In the genomic region with DNA sequence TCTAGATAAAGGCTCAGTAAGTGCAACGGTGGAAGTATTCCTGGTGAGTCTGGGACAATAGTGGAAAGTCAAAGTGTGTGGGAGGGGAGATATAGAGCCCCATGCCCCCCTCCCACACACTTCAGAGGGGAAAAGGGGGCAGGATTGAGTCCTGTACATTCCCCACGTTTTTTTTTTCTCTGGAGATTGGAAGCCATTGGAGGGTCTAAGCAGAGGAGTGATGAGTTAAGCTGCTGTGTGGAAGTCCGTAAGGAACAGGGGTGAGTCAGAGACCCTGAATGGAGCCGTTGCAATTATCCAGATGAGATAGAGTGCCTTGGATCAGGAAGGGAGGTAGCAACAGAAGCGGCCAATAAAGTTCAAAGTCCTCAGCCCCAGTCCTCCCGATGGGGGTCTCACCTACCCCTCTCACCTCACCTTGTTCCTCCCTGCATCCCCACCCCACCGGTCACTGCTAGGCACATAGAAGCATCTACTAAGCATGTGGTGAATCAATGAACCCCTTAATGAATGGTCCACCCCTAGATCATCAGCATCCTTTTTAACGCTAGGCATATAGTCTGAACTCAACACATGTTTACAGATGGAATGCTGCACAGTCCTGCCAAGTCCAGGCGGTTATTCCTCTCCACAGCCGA, we compare ENCODE assay signal across 1 cellular context.
TF ChIP-seq lines count a peak whose summit lies in the region.

No MANE protein-coding gene starts in this region.

TF ChIP-seq in K562, 482 proteins besides CTCF, POLR2A, EP300 and RAD21 (continued from another document and continues in another):
- TF ChIP-seq ZNF395 (CRISPR knock-in tag; IDR thresholded peaks at IDR 0.05): 0 out of 2 replicates have a peak, but pooled peaks have one; percentile 24
- TF ChIP-seq BACH1 (tag; IDR thresholded peaks at IDR 0.05): no peak
- no peak for TF ChIP-seq SRSF7 (optimal IDR thresholded peaks at IDR 0.05; ENCODE audit: low read depth, low read length)
- no peak for TF ChIP-seq DIDO1 (tag; IDR thresholded peaks at IDR 0.05; ENCODE audit: low read depth)
- no peak for TF ChIP-seq TAF7 (tag; IDR thresholded peaks at IDR 0.05)
- no peak for TF ChIP-seq FOXJ3 (CRISPR knock-in tag; IDR thresholded peaks at IDR 0.05)
- TF ChIP-seq, protein P1, sequence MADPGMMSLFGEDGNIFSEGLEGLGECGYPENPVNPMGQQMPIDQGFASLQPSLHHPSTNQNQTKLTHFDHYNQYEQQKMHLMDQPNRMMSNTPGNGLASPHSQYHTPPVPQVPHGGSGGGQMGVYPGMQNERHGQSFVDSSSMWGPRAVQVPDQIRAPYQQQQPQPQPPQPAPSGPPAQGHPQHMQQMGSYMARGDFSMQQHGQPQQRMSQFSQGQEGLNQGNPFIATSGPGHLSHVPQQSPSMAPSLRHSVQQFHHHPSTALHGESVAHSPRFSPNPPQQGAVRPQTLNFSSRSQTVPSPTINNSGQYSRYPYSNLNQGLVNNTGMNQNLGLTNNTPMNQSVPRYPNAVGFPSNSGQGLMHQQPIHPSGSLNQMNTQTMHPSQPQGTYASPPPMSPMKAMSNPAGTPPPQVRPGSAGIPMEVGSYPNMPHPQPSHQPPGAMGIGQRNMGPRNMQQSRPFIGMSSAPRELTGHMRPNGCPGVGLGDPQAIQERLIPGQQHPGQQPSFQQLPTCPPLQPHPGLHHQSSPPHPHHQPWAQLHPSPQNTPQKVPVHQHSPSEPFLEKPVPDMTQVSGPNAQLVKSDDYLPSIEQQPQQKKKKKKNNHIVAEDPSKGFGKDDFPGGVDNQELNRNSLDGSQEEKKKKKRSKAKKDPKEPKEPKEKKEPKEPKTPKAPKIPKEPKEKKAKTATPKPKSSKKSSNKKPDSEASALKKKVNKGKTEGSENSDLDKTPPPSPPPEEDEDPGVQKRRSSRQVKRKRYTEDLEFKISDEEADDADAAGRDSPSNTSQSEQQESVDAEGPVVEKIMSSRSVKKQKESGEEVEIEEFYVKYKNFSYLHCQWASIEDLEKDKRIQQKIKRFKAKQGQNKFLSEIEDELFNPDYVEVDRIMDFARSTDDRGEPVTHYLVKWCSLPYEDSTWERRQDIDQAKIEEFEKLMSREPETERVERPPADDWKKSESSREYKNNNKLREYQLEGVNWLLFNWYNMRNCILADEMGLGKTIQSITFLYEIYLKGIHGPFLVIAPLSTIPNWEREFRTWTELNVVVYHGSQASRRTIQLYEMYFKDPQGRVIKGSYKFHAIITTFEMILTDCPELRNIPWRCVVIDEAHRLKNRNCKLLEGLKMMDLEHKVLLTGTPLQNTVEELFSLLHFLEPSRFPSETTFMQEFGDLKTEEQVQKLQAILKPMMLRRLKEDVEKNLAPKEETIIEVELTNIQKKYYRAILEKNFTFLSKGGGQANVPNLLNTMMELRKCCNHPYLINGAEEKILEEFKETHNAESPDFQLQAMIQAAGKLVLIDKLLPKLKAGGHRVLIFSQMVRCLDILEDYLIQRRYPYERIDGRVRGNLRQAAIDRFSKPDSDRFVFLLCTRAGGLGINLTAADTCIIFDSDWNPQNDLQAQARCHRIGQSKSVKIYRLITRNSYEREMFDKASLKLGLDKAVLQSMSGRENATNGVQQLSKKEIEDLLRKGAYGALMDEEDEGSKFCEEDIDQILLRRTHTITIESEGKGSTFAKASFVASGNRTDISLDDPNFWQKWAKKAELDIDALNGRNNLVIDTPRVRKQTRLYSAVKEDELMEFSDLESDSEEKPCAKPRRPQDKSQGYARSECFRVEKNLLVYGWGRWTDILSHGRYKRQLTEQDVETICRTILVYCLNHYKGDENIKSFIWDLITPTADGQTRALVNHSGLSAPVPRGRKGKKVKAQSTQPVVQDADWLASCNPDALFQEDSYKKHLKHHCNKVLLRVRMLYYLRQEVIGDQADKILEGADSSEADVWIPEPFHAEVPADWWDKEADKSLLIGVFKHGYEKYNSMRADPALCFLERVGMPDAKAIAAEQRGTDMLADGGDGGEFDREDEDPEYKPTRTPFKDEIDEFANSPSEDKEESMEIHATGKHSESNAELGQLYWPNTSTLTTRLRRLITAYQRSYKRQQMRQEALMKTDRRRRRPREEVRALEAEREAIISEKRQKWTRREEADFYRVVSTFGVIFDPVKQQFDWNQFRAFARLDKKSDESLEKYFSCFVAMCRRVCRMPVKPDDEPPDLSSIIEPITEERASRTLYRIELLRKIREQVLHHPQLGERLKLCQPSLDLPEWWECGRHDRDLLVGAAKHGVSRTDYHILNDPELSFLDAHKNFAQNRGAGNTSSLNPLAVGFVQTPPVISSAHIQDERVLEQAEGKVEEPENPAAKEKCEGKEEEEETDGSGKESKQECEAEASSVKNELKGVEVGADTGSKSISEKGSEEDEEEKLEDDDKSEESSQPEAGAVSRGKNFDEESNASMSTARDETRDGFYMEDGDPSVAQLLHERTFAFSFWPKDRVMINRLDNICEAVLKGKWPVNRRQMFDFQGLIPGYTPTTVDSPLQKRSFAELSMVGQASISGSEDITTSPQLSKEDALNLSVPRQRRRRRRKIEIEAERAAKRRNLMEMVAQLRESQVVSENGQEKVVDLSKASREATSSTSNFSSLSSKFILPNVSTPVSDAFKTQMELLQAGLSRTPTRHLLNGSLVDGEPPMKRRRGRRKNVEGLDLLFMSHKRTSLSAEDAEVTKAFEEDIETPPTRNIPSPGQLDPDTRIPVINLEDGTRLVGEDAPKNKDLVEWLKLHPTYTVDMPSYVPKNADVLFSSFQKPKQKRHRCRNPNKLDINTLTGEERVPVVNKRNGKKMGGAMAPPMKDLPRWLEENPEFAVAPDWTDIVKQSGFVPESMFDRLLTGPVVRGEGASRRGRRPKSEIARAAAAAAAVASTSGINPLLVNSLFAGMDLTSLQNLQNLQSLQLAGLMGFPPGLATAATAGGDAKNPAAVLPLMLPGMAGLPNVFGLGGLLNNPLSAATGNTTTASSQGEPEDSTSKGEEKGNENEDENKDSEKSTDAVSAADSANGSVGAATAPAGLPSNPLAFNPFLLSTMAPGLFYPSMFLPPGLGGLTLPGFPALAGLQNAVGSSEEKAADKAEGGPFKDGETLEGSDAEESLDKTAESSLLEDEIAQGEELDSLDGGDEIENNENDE (IDR thresholded peaks at IDR 0.05; ENCODE audit: low read depth, low read length): no peak
- TF ChIP-seq ZKSCAN1 (IDR thresholded peaks at IDR 0.05; ENCODE audit: low read depth, low read length): no peak
- no peak for TF ChIP-seq MTA2 (IDR thresholded peaks at IDR 0.05; ENCODE audit: low read depth)
- TF ChIP-seq ILF3 (IDR thresholded peaks at IDR 0.05; ENCODE audit: borderline replicate concordance): no peak
- no peak for TF ChIP-seq CREB3 (tag; conservative IDR thresholded peaks at IDR 0.05; ENCODE audit: low read depth)
- no peak for TF ChIP-seq NONO (IDR thresholded peaks at IDR 0.05; ENCODE audit: low read depth in 2 of 2, low read length in 1 of 2)
- no peak for TF ChIP-seq GTF2E2 (tag; IDR thresholded peaks at IDR 0.05)
- TF ChIP-seq TSHZ1 (CRISPR knock-in tag; IDR thresholded peaks at IDR 0.05): no peak
- TF ChIP-seq BRCA1 (IDR thresholded peaks at IDR 0.05): no peak
- no peak for TF ChIP-seq BRCA1 (CRISPR knock-in tag; IDR thresholded peaks at IDR 0.05)
- TF ChIP-seq GTF3C2 (IDR thresholded peaks at IDR 0.05; ENCODE audit: borderline replicate concordance, extremely low read depth, insufficient read length): no peak
- 0 out of 4 replicates have a peak, but pooled peaks of 1 of the 2 experiments have one; percentile 1 for TF ChIP-seq RCOR1 (IDR thresholded peaks at IDR 0.05; ENCODE audit: borderline replicate concordance in 1 of 2, low read depth in 2 of 2, low read length in 2 of 2)
- peak; percentile 51; the same call in 1 of the 2 replicates for TF ChIP-seq GATAD2B (IDR thresholded peaks at IDR 0.05; ENCODE audit: borderline replicate concordance)
- TF ChIP-seq ZSCAN29 (IDR thresholded peaks at IDR 0.05): 0 out of 2 replicates have a peak, but pooled peaks have one; percentile 53
- peak; percentile 49; the same call in 1 of the 2 replicates for TF ChIP-seq MTA1 (IDR thresholded peaks at IDR 0.05; ENCODE audit: borderline replicate concordance)
- TF ChIP-seq BRD9 (IDR thresholded peaks at IDR 0.05; ENCODE audit: low read depth, partially characterized antibody): no peak
- TF ChIP-seq ZBTB1 (CRISPR knock-in tag; IDR thresholded peaks at IDR 0.05; ENCODE audit: borderline replicate concordance, low read depth): no peak
- no peak for TF ChIP-seq SMARCB1 (IDR thresholded peaks at IDR 0.05; ENCODE audit: insufficient read length, low read depth)
- no peak for TF ChIP-seq SAFB (IDR thresholded peaks at IDR 0.05; ENCODE audit: borderline replicate concordance, low read depth, low read length)
- TF ChIP-seq PTTG1 (tag; IDR thresholded peaks at IDR 0.05; ENCODE audit: low read depth): no peak
- TF ChIP-seq JUND (IDR thresholded peaks at IDR 0.05; ENCODE audit: borderline replicate concordance, low read depth, low read length): peak; percentile 68; the same call in 1 of the 2 replicates
- TF ChIP-seq JUND (tag; IDR thresholded peaks at IDR 0.05; ENCODE audit: borderline replicate concordance, low read depth, low read length): no peak; the same call in 1 of the 3 replicates
- 0 out of 2 replicates have a peak, but pooled peaks have one; percentile 24 for TF ChIP-seq ZEB2 (IDR thresholded peaks at IDR 0.05)
- TF ChIP-seq TCF15 (CRISPR knock-in tag; IDR thresholded peaks at IDR 0.05): no peak
- peak; percentile 71 for TF ChIP-seq EGR1 (conservative IDR thresholded peaks at IDR 0.05)
- TF ChIP-seq ZNF133 (CRISPR knock-in tag; IDR thresholded peaks at IDR 0.05): no peak
- TF ChIP-seq ZZZ3 (IDR thresholded peaks at IDR 0.05): no peak
- no peak for TF ChIP-seq ZNF696 (CRISPR knock-in tag; conservative IDR thresholded peaks at IDR 0.05)
- TF ChIP-seq STAT5A (IDR thresholded peaks at IDR 0.05; ENCODE audit: borderline replicate concordance, low read length): no peak
- TF ChIP-seq MEF2A (IDR thresholded peaks at IDR 0.05; ENCODE audit: control insufficient read depth, low read depth, low read length): no peak
- TF ChIP-seq SIX5 (IDR thresholded peaks at IDR 0.05; ENCODE audit: borderline replicate concordance in 1 of 2, insufficient read depth in 1 of 2, low read depth in 1 of 2, low read length in 2 of 2): no peak
- TF ChIP-seq FOXK2 (conservative IDR thresholded peaks at IDR 0.05 in 1 of 2, IDR thresholded peaks at IDR 0.05 in 1 of 2; ENCODE audit: low read depth in 2 of 2): peak; percentile 69 to 74; a peak in 3 of 4 replicates
- TF ChIP-seq SRSF9 (IDR thresholded peaks at IDR 0.05; ENCODE audit: borderline replicate concordance, low read depth, low read length): no peak
- TF ChIP-seq HMG20B (CRISPR knock-in tag; IDR thresholded peaks at IDR 0.05): no peak
